In the genomic region with DNA sequence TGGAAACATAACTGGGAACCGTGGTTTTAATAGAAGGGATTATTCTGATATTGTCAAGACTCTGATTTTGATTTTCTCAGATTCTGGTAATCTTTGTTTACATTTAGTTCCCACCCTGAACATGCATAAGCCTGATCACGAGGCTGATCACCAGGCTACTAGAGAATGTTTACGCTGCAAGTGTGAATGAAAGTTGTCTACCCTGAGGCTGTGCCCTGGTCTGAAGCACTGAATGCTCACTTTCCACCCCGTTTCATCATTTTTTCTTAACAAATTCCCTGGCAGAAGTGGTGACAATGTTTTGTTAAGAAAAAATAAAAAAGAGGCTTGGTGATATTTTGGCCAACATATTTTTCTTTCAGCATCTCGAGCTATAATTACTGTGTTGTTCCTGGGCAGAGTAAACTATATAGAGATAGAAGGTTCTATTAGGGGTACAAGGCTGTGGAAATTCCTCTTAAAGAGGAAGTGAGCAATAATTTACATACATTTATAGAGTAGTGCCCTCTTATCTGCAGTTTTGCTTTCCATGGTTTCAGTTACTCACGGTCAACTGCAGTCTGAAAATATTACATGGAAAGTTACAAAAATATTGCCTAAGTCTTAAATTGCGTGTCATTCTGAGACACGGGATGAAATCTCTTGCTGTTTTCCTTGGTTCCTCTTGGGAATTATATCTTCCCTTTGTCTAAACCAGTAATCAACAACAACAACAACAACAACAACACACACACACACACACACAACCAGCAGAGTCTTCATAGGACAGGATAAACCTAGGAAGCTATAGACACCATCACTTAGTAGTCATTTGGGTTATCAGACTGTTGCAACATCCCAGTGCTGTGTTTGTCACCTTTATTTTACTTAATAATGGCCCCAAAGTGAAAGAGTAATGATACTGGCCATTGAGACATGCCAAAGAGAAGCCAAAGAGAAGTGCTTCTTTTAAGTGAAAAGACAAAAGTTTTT, we compare ENCODE assay signal across 9 cellular contexts.
DNase-seq lines count a peak whose midpoint lies in the region; ATAC-seq and TF ChIP-seq lines count a peak whose summit lies in the region.
"Had no signal": no experiment of that assay in that cellular context is flagged by ENCODE, and none has a peak within 500 bp of the region (broad histone marks: within the 10 kb centered on the region; RNA-seq: fewer than 3 reads in every experiment).

No MANE protein-coding gene starts in this region.

- peaks cover 0 to 8% (median 0%) of the 10 kb centered on the region in 3 donors for H3K27me3 Mint-ChIP-seq in naive B cell
- peaks cover 10% of the 10 kb centered on the region for H3K27me3 Mint-ChIP-seq in stimulated activated naive CD8-positive, alpha-beta T cell treated with anti-CD3 and anti-CD28 coated beads, Interleukin-15, amount 100 ng/mL, for 72 hours

- no peak for DNase-seq in naive B cell
- DNase-seq in cerebellum (ENCODE audit: low spot score) = no peak
- DNase-seq in NK-92 treated with Interleukin-12 subunit alpha and Interleukin-12 subunit beta, amount 100 ng/mL, for 24 hours (lab: John Stamatoyannopoulos, UW) = no peak
- no peak for DNase-seq in stimulated activated naive CD8-positive, alpha-beta T cell treated with anti-CD3 and anti-CD28 coated beads, Interleukin-15, amount 100 ng/mL, for 72 hours
- DNase-seq in BE2C = no peak

- H3K36me3 Mint-ChIP-seq in naive B cell = no peaks in the 10 kb centered on the region

- peak overlapping the region in 2 of 8 donors; percentile 6 to 49 for H3K4me3 Mint-ChIP-seq in naive B cell
- H3K4me3 Mint-ChIP-seq in stimulated activated naive CD8-positive, alpha-beta T cell treated with anti-CD3 and anti-CD28 coated beads, Interleukin-15, amount 100 ng/mL, for 72 hours = no peak overlapping the region
- H3K4me3 Mint-ChIP-seq: T-helper 1 cell treated with Interleukin-12 subunit alpha and Interleukin-12 subunit beta and Interleukin-4 antibody, amounts not matched to agents 30 μg/mL and 1 μg/mL, for 36 hours had no signal

- peak overlapping the region; percentile 39 for H3K27ac ChIP-seq in OCI-LY3 (ENCODE audit: low read length)

- TF ChIP-seq CTCF in OCI-LY3 (IDR thresholded peaks at IDR 0.05; ENCODE audit: low read depth, low read length) = no peak
- no peak for TF ChIP-seq CTCF in BE2C (IDR thresholded peaks at IDR 0.05; ENCODE audit: low read depth, low read length)

- H3K36me3 ChIP-seq in OCI-LY3 (replicated peaks; ENCODE audit: low read depth, low read length) (no peaks in the 10 kb centered on the region), BE2C (no peaks in the 10 kb centered on the region)

- no peaks in the 10 kb centered on the region for H4K20me1 ChIP-seq in OCI-LY3 (ENCODE audit: insufficient read depth, low read length)

- H3K27ac Mint-ChIP-seq in naive B cell = peak overlapping the region in 3 of 6 donors; percentile 12 to 62 (median 28)
- no peak overlapping the region for H3K27ac Mint-ChIP-seq in stimulated activated naive CD8-positive, alpha-beta T cell treated with anti-CD3 and anti-CD28 coated beads, Interleukin-15, amount 100 ng/mL, for 72 hours
- H3K27ac Mint-ChIP-seq: T-helper 1 cell treated with Interleukin-12 subunit alpha and Interleukin-12 subunit beta and Interleukin-4 antibody, amounts not matched to agents 30 μg/mL and 1 μg/mL, for 36 hours had no signal

- H3K4me1 Mint-ChIP-seq in naive B cell = peaks cover 4 to 12% (median 10%) of the 10 kb centered on the region in 3 donors
- H3K4me1 Mint-ChIP-seq in stimulated activated naive CD8-positive, alpha-beta T cell treated with anti-CD3 and anti-CD28 coated beads, Interleukin-15, amount 100 ng/mL, for 72 hours = no peaks in the 10 kb centered on the region

- no peaks in the 10 kb centered on the region for H3K9me3 Mint-ChIP-seq in naive B cell
- H3K9me3 Mint-ChIP-seq in stimulated activated naive CD8-positive, alpha-beta T cell treated with anti-CD3 and anti-CD28 coated beads, Interleukin-15, amount 100 ng/mL, for 72 hours = no peaks in the 10 kb centered on the region
- H3K9me3 Mint-ChIP-seq: T-helper 1 cell treated with Interleukin-12 subunit alpha and Interleukin-12 subunit beta and Interleukin-4 antibody, amounts not matched to agents 30 μg/mL and 1 μg/mL, for 36 hours had no signal

- H3K4me3 ChIP-seq in OCI-LY3 (ENCODE audit: low read length) = peak overlapping the region; percentile 48
- no peak overlapping the region for H3K4me3 ChIP-seq in BE2C (ENCODE audit: low read depth, low read length)

- H3K79me2 ChIP-seq in OCI-LY3 (ENCODE audit: low read length) = no peaks in the 10 kb centered on the region

- H3K27me3 ChIP-seq in OCI-LY3 (ENCODE audit: low read depth, low read length) (no peaks in the 10 kb centered on the region), BE2C (no peaks in the 10 kb centered on the region)

- H3K4me1 ChIP-seq in OCI-LY3 (ENCODE audit: low read length) (peaks cover 16% of the 10 kb centered on the region), BE2C (peaks cover 2% of the 10 kb centered on the region; the same call in 1 of the 2 replicates)

- no peak overlapping the region; the same call in 1 of the 2 replicates for H3K9ac ChIP-seq in OCI-LY3 (ENCODE audit: low read length)

- H3K4me2 ChIP-seq in OCI-LY3 (ENCODE audit: low read length) = peak overlapping the region; percentile 70

- 0 out of 2 replicates have a peak overlapping the region, but pooled peaks have one; percentile 27 for H2AFZ ChIP-seq in OCI-LY3 (ENCODE audit: low read depth, low read length)

- ATAC-seq in GM19043 (IDR thresholded peaks at IDR 0.05; ENCODE audit: low read depth, unreplicated experiment) = peak; percentile 81
- peak; percentile 88 for ATAC-seq in HG02943 (IDR thresholded peaks at IDR 0.05; ENCODE audit: low read depth, unreplicated experiment)
- peak; percentile 73 to 89 for ATAC-seq in naive B cell (ENCODE audit: low read depth in 2 of 2)
- no peak for ATAC-seq in stimulated activated naive CD8-positive, alpha-beta T cell treated with anti-CD3 and anti-CD28 coated beads, Interleukin-15, amount 100 ng/mL, for 72 hours

- H3K9me3 ChIP-seq in OCI-LY3 (ENCODE audit: insufficient read depth, low read length) (no peaks in the 10 kb centered on the region), BE2C (no peaks in the 10 kb centered on the region)
